23 cellular contexts compared by ENCODE assay signal in genomic region chr13:50905256-50905655, GRCh38.
"Had no signal": no experiment of that assay in that cellular context is flagged by ENCODE, and none has a peak within 500 bp of the region (broad histone marks: within the 10 kb centered on the region; RNA-seq: fewer than 3 reads in every experiment).

No MANE protein-coding gene starts in this region.

- H3K4me3 Mint-ChIP-seq: immature natural killer cell; naive thymus-derived CD8-positive, alpha-beta T cell; stimulated activated naive B cell treated with anti-CD40 and anti-IgM and Interleukin-4, amounts not matched to agents 10 μg/mL and 1 μg/mL and 100 μg/mL, for 72 hours had no signal

- H3K27me3 ChIP-seq: esophagus squamous epithelium, gastroesophageal sphincter, neutrophil, right lobe of liver, spleen, stomach, uterus had no signal

- ATAC-seq: gastroesophageal sphincter; mucosa of descending colon; naive thymus-derived CD8-positive, alpha-beta T cell; psoas muscle; right lobe of liver; stimulated activated naive B cell treated with anti-CD40 and anti-IgM and Interleukin-4, amounts not matched to agents 10 μg/mL and 1 μg/mL and 100 μg/mL, for 72 hours had no signal

- DNase-seq: effector memory CD4-positive, alpha-beta T cell; esophagus squamous epithelium; foreskin fibroblast; immature natural killer cell; left ventricle myocardium inferior; mucosa of descending colon; naive thymus-derived CD8-positive, alpha-beta T cell; psoas muscle; retina; right lobe of liver; spleen; stimulated activated CD4-positive, alpha-beta T cell treated with anti-CD3 and anti-CD28 coated beads, Interleukin-15, amount 100 ng/mL, for 24 hours; stimulated activated CD4-positive, alpha-beta T cell treated with anti-CD3 and anti-CD28 coated beads, Interleukin-1b, Interleukin-23, amount 100 ng/mL, for 48 hours; stimulated activated CD4-positive, alpha-beta T cell treated with anti-CD3 and anti-CD28 coated beads, Interleukin-4, amount 100 ng/mL, for 4 hours; stimulated activated naive B cell treated with anti-CD40 and anti-IgM and Interleukin-4, amounts not matched to agents 10 μg/mL and 1 μg/mL and 100 μg/mL, for 72 hours; stomach; substantia nigra; trophoblast cell; uterus had no signal

- H3K36me3 ChIP-seq: esophagus squamous epithelium, gastroesophageal sphincter, left ventricle myocardium inferior, neutrophil, right lobe of liver, spleen, stomach, thoracic aorta, uterus had no signal

- H3K4me1 ChIP-seq: psoas muscle, right lobe of liver, uterus had no signal

- H3K9me3 ChIP-seq: esophagus squamous epithelium, gastroesophageal sphincter, left ventricle myocardium inferior, mucosa of descending colon, neutrophil, psoas muscle, right lobe of liver, spleen, stomach, thoracic aorta, uterus had no signal

- H3K27ac Mint-ChIP-seq: immature natural killer cell; naive thymus-derived CD8-positive, alpha-beta T cell; stimulated activated naive B cell treated with anti-CD40 and anti-IgM and Interleukin-4, amounts not matched to agents 10 μg/mL and 1 μg/mL and 100 μg/mL, for 72 hours had no signal

- H3K27me3 Mint-ChIP-seq: stimulated activated naive B cell treated with anti-CD40 and anti-IgM and Interleukin-4, amounts not matched to agents 10 μg/mL and 1 μg/mL and 100 μg/mL, for 72 hours had no signal

- H3K27ac ChIP-seq: epithelial cell of prostate, gastroesophageal sphincter, left ventricle myocardium inferior, neutrophil, psoas muscle, right lobe of liver, spleen, stomach, thoracic aorta, uterus had no signal

- H3K9me3 Mint-ChIP-seq: immature natural killer cell; naive thymus-derived CD8-positive, alpha-beta T cell; stimulated activated naive B cell treated with anti-CD40 and anti-IgM and Interleukin-4, amounts not matched to agents 10 μg/mL and 1 μg/mL and 100 μg/mL, for 72 hours had no signal

- H3K4me3 ChIP-seq: esophagus squamous epithelium, gastroesophageal sphincter, left ventricle myocardium inferior, mucosa of descending colon, psoas muscle, right lobe of liver, spleen, stomach, thoracic aorta, uterus had no signal
